In the genomic region with DNA sequence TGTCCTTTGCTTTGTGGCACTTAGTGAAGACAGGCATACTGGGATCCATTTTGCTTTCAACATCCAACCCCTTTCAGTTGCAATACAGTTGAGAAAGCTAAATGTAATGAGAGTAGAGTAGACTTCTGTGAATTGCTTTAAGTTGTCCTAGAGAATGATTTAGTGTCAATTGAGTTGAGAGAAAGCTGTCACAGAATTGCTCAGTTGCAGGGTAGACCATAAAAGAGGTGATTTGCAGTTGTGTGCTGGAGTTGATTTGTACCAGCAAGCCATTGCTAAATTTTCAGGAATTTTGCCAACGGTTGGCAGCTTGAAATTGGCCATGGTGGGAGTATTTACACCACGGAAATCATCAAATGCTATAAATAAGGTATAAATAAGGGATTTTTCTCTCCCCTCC, we compare ENCODE assay signal across 14 cellular contexts. TPM values are rescaled to one million over a fixed set of nuclear protein-coding genes. Genes with fewer than 3 reads are reported as not detected.
DNase-seq lines count a peak whose midpoint lies in the region; ATAC-seq and TF ChIP-seq lines count a peak whose summit lies in the region.
"Had no signal": no experiment of that assay in that cellular context is flagged by ENCODE, and none has a peak within 500 bp of the region (broad histone marks: within the 10 kb centered on the region; RNA-seq: fewer than 3 reads in every experiment).

No MANE protein-coding gene starts in this region.

- peak; percentile 28 for DNase-seq in AG10803 (ENCODE audit: low read depth)
- DNase-seq in MCF 10A (ENCODE audit: unreplicated experiment) = peak; percentile 30
- DNase-seq in nephron progenitor cell = no peak
- DNase-seq in H4 (ENCODE audit: low spot score) = no peak
- no peak for DNase-seq in NCI-H1092 (lab: John Stamatoyannopoulos, UW)
- DNase-seq: activated CD4-positive, alpha-beta T cell treated with anti-CD3 and anti-CD28 coated beads for 4 hours; activated gamma-delta T cell treated with Interleukin-2 at 50 U/mL for 16 hours; midbrain; NCI-H2029 had no signal

- H3K4me3 ChIP-seq in AG10803 (ENCODE audit: low read length) = no peak overlapping the region
- H3K4me3 ChIP-seq in HEK293 (ENCODE audit: low read depth, low read length) = no peak overlapping the region
- no peak overlapping the region for H3K4me3 ChIP-seq in gastroesophageal sphincter

- 35 to 36% methylated on average over 2 of the region's 2 CpGs for WGBS in gastroesophageal sphincter (ENCODE audit: low coverage in 1 of 2), 2 donors

- POLR2A ChIA-PET in HEK293 (lab: Yijun Ruan, JAX) (no interaction called here), MCF 10A (lab: Yijun Ruan, JAX) (interaction anchor here (0.6 to 14.1 kb wide), 8 partner anchors 10 to 1047 kb away, joined by 3 to 320 read pairs (median 4); a partner anchor contains a TSS)

- no peak for TF ChIP-seq EP300 in gastroesophageal sphincter (IDR thresholded peaks at IDR 0.05)

- no peaks in the 10 kb centered on the region for H3K4me1 ChIP-seq in HEK293 (ENCODE audit: control insufficient read depth, insufficient read depth, low read length)
- H3K4me1 ChIP-seq in gastroesophageal sphincter = peaks cover 5 to 60% (median 7%) of the 10 kb centered on the region in 3 donors

- peak overlapping the region; percentile 90 for H3K4me3 Mint-ChIP-seq in MCF 10A (ENCODE audit: unreplicated experiment)
- H3K4me3 Mint-ChIP-seq in nephron progenitor cell = peak overlapping the region; percentile 86

- H3K27ac ChIP-seq in HEK293 (ENCODE audit: extremely low read depth, low read depth, low read length) (no peak overlapping the region), gastroesophageal sphincter (no peak overlapping the region)

- H3K36me3 ChIP-seq in HEK293 (ENCODE audit: control insufficient read depth in 2 of 2, insufficient read depth in 1 of 2, low read length in 2 of 2) (no peaks in the 10 kb centered on the region), gastroesophageal sphincter (no peaks in the 10 kb centered on the region)

- no TSS peak for BruUV-seq in MCF 10A (replicated peaks; lab: Mats Ljungman, UMichigan)

- no peak for TF ChIP-seq POLR2A in gastroesophageal sphincter (IDR thresholded peaks at IDR 0.05)

- ATAC-seq in GM18909 (IDR thresholded peaks at IDR 0.05; ENCODE audit: poor library complexity, unreplicated experiment) (no peak), gastroesophageal sphincter (no peak)

- H3K36me3 Mint-ChIP-seq in MCF 10A (ENCODE audit: insufficient read depth, unreplicated experiment) (no peaks in the 10 kb centered on the region), nephron progenitor cell (ENCODE audit: low read depth) (peaks cover 4% of the 10 kb centered on the region)

- no peak for TF ChIP-seq CTCF in AG10803 (conservative IDR thresholded peaks at IDR 0.05; ENCODE audit: low read length)
- TF ChIP-seq CTCF in HEK293 (tag by site-specific recombination; IDR thresholded peaks at IDR 0.05) = no peak
- TF ChIP-seq CTCF in MCF 10A (IDR thresholded peaks at IDR 0.05; ENCODE audit: unreplicated experiment) = no peak
- TF ChIP-seq CTCF in nephron progenitor cell (IDR thresholded peaks at IDR 0.05) = no peak
- TF ChIP-seq CTCF in gastroesophageal sphincter (IDR thresholded peaks at IDR 0.05) = no peak

- CTCF ChIA-PET in HEK293 (lab: Yijun Ruan, JAX) (interaction anchor here (0.6 to 0.7 kb wide), 2 partner anchors 29 to 365 kb away, joined by 4 to 5 read pairs; no protein-coding TSS in a partner anchor), MCF 10A (lab: Yijun Ruan, JAX) (interaction anchor here (0.6 to 3.1 kb wide), 3 partner anchors 12 to 459 kb away, joined by 4 to 17 read pairs (median 9); no protein-coding TSS in a partner anchor)

- H3K4me1 Mint-ChIP-seq in MCF 10A (ENCODE audit: insufficient read depth, unreplicated experiment) = peaks cover 63% of the 10 kb centered on the region
- H3K4me1 Mint-ChIP-seq in nephron progenitor cell = peaks cover 41% of the 10 kb centered on the region

- H3K27me3 Mint-ChIP-seq in MCF 10A (ENCODE audit: insufficient read depth, unreplicated experiment) (no peaks in the 10 kb centered on the region), nephron progenitor cell (ENCODE audit: low read depth, poor library complexity) (peaks cover 17% of the 10 kb centered on the region)
- H3K27me3 Mint-ChIP-seq: central memory CD8-positive, alpha-beta T cell had no signal

- peak overlapping the region; percentile 88 for H3K27ac Mint-ChIP-seq in MCF 10A (ENCODE audit: low read depth, unreplicated experiment)
- H3K27ac Mint-ChIP-seq in nephron progenitor cell = no peak overlapping the region
- H3K27ac Mint-ChIP-seq: stimulated activated naive CD8-positive, alpha-beta T cell treated with anti-CD3 and anti-CD28 coated beads, Interleukin-15, Interleukin-2, amounts not matched to agents 100 ng/mL and 50 ng/mL, for 24 hours had no signal

- H3K27me3 ChIP-seq in gastroesophageal sphincter = no peaks in the 10 kb centered on the region

- H3K9me3 ChIP-seq in HEK293 (ENCODE audit: control insufficient read depth, insufficient read depth, low read depth, low read length) = no peaks in the 10 kb centered on the region
- H3K9me3 ChIP-seq in gastroesophageal sphincter = no peaks in the 10 kb centered on the region

- intact Hi-C loops in MCF 10A (cut with micrococcal nuclease) = loop anchor here (5.0 to 10.0 kb wide), 2 partner anchors 162 to 504 kb away; no protein-coding TSS in a partner anchor

- H3K9me3 Mint-ChIP-seq in MCF 10A (ENCODE audit: unreplicated experiment) = no peaks in the 10 kb centered on the region
- H3K9me3 Mint-ChIP-seq in nephron progenitor cell = no peaks in the 10 kb centered on the region
- H3K9me3 Mint-ChIP-seq: central memory CD8-positive, alpha-beta T cell; stimulated activated naive CD8-positive, alpha-beta T cell treated with anti-CD3 and anti-CD28 coated beads, Interleukin-15, Interleukin-2, amounts not matched to agents 100 ng/mL and 50 ng/mL, for 24 hours had no signal

TF ChIP-seq in HEK293, 187 proteins besides CTCF, POLR2A, EP300 and RAD21:
- peak; percentile 89 for TF ChIP-seq FEZF1 (tag by site-specific recombination; IDR thresholded peaks at IDR 0.05)
- TF ChIP-seq, protein P1, sequence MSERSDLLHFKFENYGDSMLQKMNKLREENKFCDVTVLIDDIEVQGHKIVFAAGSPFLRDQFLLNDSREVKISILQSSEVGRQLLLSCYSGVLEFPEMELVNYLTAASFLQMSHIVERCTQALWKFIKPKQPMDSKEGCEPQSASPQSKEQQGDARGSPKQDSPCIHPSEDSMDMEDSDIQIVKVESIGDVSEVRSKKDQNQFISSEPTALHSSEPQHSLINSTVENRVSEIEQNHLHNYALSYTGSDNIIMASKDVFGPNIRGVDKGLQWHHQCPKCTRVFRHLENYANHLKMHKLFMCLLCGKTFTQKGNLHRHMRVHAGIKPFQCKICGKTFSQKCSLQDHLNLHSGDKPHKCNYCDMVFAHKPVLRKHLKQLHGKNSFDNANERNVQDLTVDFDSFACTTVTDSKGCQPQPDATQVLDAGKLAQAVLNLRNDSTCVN (tag by site-specific recombination; optimal IDR thresholded peaks at IDR 0.05) = no peak
- TF ChIP-seq, protein P2, sequence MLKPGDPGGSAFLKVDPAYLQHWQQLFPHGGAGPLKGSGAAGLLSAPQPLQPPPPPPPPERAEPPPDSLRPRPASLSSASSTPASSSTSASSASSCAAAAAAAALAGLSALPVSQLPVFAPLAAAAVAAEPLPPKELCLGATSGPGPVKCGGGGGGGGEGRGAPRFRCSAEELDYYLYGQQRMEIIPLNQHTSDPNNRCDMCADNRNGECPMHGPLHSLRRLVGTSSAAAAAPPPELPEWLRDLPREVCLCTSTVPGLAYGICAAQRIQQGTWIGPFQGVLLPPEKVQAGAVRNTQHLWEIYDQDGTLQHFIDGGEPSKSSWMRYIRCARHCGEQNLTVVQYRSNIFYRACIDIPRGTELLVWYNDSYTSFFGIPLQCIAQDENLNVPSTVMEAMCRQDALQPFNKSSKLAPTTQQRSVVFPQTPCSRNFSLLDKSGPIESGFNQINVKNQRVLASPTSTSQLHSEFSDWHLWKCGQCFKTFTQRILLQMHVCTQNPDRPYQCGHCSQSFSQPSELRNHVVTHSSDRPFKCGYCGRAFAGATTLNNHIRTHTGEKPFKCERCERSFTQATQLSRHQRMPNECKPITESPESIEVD (tag by site-specific recombination; IDR thresholded peaks at IDR 0.05) = peak; percentile 83
- TF ChIP-seq, protein P3, sequence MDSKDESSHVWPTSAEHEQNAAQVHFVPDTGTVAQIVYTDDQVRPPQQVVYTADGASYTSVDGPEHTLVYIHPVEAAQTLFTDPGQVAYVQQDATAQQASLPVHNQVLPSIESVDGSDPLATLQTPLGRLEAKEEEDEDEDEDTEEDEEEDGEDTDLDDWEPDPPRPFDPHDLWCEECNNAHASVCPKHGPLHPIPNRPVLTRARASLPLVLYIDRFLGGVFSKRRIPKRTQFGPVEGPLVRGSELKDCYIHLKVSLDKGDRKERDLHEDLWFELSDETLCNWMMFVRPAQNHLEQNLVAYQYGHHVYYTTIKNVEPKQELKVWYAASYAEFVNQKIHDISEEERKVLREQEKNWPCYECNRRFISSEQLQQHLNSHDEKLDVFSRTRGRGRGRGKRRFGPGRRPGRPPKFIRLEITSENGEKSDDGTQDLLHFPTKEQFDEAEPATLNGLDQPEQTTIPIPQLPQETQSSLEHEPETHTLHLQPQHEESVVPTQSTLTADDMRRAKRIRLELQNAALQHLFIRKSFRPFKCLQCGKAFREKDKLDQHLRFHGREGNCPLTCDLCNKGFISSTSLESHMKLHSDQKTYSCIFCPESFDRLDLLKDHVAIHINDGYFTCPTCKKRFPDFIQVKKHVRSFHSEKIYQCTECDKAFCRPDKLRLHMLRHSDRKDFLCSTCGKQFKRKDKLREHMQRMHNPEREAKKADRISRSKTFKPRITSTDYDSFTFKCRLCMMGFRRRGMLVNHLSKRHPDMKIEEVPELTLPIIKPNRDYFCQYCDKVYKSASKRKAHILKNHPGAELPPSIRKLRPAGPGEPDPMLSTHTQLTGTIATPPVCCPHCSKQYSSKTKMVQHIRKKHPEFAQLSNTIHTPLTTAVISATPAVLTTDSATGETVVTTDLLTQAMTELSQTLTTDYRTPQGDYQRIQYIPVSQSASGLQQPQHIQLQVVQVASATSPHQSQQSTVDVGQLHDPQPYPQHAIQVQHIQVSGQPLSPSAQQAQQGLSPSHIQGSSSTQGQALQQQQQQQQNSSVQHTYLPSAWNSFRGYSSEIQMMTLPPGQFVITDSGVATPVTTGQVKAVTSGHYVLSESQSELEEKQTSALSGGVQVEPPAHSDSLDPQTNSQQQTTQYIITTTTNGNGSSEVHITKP (tag by site-specific recombination; IDR thresholded peaks at IDR 0.05) = peak; percentile 76
TF ChIP-seq in HEK293: peak in this region for 3.

RNA-seq across cellular contexts. Expression of a gene that starts 2.2 kb away (rescaled TPM):
- total RNA-seq in MCF 10A (2022) (30.3 and 32.6 TPM in 2 replicates), gastroesophageal sphincter (10 to 100 TPM; 26.1 to 53.2 (median 34.8) TPM)
- 10.8 and 18.4 TPM in 2 replicates for total RNA-seq in H4 (2014; rRNA removed; shearing (Covaris generic))

Comparison
In these comparisons a context has a peak if more than half of its experiments do, and no peak if none do; other contexts are left out.
1. DNase-seq: peak in AG10803 (single experiment) and MCF 10A (single experiment); none in nephron progenitor cell (single experiment), H4 (single experiment) and NCI-H1092 (single experiment).